21 cellular contexts compared by ENCODE assay signal in genomic region chr9:6834306-6834705, GRCh38.
"Had no signal": no experiment of that assay in that cellular context is flagged by ENCODE, and none has a peak within 500 bp of the region (broad histone marks: within the 10 kb centered on the region; RNA-seq: fewer than 3 reads in every experiment).

No MANE protein-coding gene starts in this region.

- H3K27ac ChIP-seq: colonic mucosa, esophagus muscularis mucosa, foreskin keratinocyte, gastroesophageal sphincter, heart right ventricle, left lung, lower lobe of right lung had no signal

- H3K4me1 ChIP-seq: colonic mucosa, esophagus muscularis mucosa, foreskin keratinocyte, gastroesophageal sphincter, left lung, lower lobe of right lung had no signal

- H3K4me3 Mint-ChIP-seq: dendritic cell treated with granulocyte-macrophage colony-stimulating factor and Interleukin-4, amounts not matched to agents 40 ng/mL and 50 ng/mL, for 4 days; mesothelial cell of epicardium had no signal

- FAIRE-seq: endothelial cell of umbilical vein, frontal cortex, islet of Langerhans, keratinocyte had no signal

- H3K36me3 ChIP-seq: colonic mucosa had no signal

- H3K4me3 ChIP-seq: colonic mucosa, esophagus muscularis mucosa, gastroesophageal sphincter, heart right ventricle, left lung, lower lobe of right lung, mucosa of descending colon had no signal

- H3K27ac Mint-ChIP-seq: dendritic cell treated with granulocyte-macrophage colony-stimulating factor and Interleukin-4, amounts not matched to agents 40 ng/mL and 50 ng/mL, for 4 days; mesothelial cell of epicardium had no signal

- H3K27me3 Mint-ChIP-seq: dendritic cell treated with granulocyte-macrophage colony-stimulating factor and Interleukin-4, amounts not matched to agents 40 ng/mL and 50 ng/mL, for 4 days; naive B cell had no signal

- H3K27me3 ChIP-seq: colonic mucosa, esophagus muscularis mucosa, foreskin keratinocyte, gastroesophageal sphincter, heart right ventricle, left lung had no signal

- DNase-seq: colonic mucosa; cortex of kidney; effector CD4-positive, alpha-beta T cell; effector memory CD4-positive, alpha-beta T cell; heart right ventricle; hippocampal formation; left cardiac atrium; left lung; left ventricle myocardium superior; lower lobe of right lung; mucosa of descending colon; naive B cell had no signal

- ATAC-seq: gastroesophageal sphincter, heart right ventricle, left lung, left ventricle myocardium superior, lower lobe of right lung, mucosa of descending colon had no signal

- H3K9me3 ChIP-seq: colonic mucosa, lower lobe of right lung, mucosa of descending colon had no signal
